1 cellular context compared by ENCODE assay signal in genomic region chr10:100101526-100102076, GRCh38.
A peak's percentile ranks its signal among the peaks of the same experiment; 100 is the strongest.
TF ChIP-seq lines count a peak whose summit lies in the region.

No MANE protein-coding gene starts in this region.

TF ChIP-seq in liver, 16 proteins besides CTCF, POLR2A, EP300 and RAD21 (continued from another document):
- TF ChIP-seq ATF3 (IDR thresholded peaks at IDR 0.05): peak; percentile 77
- peak; percentile 97 for TF ChIP-seq MAX (IDR thresholded peaks at IDR 0.05)
- peak; percentile 100 for TF ChIP-seq FOXA1 (IDR thresholded peaks at IDR 0.05)
- peak; percentile 92 to 97 for TF ChIP-seq JUND (IDR thresholded peaks at IDR 0.05)
- TF ChIP-seq, protein P1, sequence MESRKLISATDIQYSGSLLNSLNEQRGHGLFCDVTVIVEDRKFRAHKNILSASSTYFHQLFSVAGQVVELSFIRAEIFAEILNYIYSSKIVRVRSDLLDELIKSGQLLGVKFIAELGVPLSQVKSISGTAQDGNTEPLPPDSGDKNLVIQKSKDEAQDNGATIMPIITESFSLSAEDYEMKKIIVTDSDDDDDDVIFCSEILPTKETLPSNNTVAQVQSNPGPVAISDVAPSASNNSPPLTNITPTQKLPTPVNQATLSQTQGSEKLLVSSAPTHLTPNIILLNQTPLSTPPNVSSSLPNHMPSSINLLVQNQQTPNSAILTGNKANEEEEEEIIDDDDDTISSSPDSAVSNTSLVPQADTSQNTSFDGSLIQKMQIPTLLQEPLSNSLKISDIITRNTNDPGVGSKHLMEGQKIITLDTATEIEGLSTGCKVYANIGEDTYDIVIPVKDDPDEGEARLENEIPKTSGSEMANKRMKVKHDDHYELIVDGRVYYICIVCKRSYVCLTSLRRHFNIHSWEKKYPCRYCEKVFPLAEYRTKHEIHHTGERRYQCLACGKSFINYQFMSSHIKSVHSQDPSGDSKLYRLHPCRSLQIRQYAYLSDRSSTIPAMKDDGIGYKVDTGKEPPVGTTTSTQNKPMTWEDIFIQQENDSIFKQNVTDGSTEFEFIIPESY (IDR thresholded peaks at IDR 0.05): peak; percentile 97
- TF ChIP-seq HNF4A (conservative IDR thresholded peaks at IDR 0.05): peak; percentile 98 to 99
